Comparison of ENCODE assay signal across 18 cellular contexts in genomic region chr21:15219866-15220265, GRCh38.
DNase-seq lines count a peak whose midpoint lies in the region; ATAC-seq and TF ChIP-seq lines count a peak whose summit lies in the region.
"Had no signal": no experiment of that assay in that cellular context is flagged by ENCODE, and none has a peak within 500 bp of the region (broad histone marks: within the 10 kb centered on the region; RNA-seq: fewer than 3 reads in every experiment).

No MANE protein-coding gene starts in this region.

- H3K36me3 ChIP-seq in lung (ENCODE audit: control insufficient read depth in 2 of 2, insufficient read depth in 2 of 2, low read length in 2 of 2), result no peaks in the 10 kb centered on the region
- H3K36me3 ChIP-seq in subcutaneous abdominal adipose tissue (ENCODE audit: control insufficient read depth in 5 of 5, insufficient read depth in 5 of 5, low read length in 5 of 5), result no peaks in the 10 kb centered on the region
- H3K36me3 ChIP-seq: cardiac muscle cell, neutrophil had no signal

- no peak for TF ChIP-seq CTCF in lung (IDR thresholded peaks at IDR 0.05; ENCODE audit: control extremely low read depth, extremely low read depth)

- H3K27ac ChIP-seq in lung (ENCODE audit: low read depth in 1 of 2, low read length in 1 of 2) (peak overlapping the region in 1 of 2 donors; percentile 45), subcutaneous abdominal adipose tissue (ENCODE audit: low read depth, low read length) (peak overlapping the region; percentile 12)
- H3K27ac ChIP-seq: cardiac muscle cell, neutrophil had no signal

- WGBS in lung, 2 donors, result 29 to 46% methylated on average over 5 of the region's 5 CpGs

- DNase-seq in KBM-7, result peak; percentile 13
- peak; percentile 17 for DNase-seq in RPMI8226
- no peak for DNase-seq in lung (ENCODE audit: low spot score)
- no peak for DNase-seq in DMS53 (lab: John Stamatoyannopoulos, UW)
- DNase-seq in NCI-H2227 (lab: John Stamatoyannopoulos, UW; ENCODE audit: unreplicated experiment), result no peak
- DNase-seq in AG08395 (ENCODE audit: low spot score), result no peak
- DNase-seq: activated CD4-positive, alpha-beta T cell treated with anti-CD3 and anti-CD28 coated beads, Interleukin-2, amount 50 U/mL, for 4 hours; H9; hypothalamus; kidney; MM.1S; NCI-H2029 treated with DMSO at 0.1 percent for 48 hours; NCI-H510A; SHP77; T-cell had no signal

- H3K4me1 ChIP-seq in lung (ENCODE audit: control insufficient read depth in 2 of 2, insufficient read depth in 2 of 2, low read length in 2 of 2), result peaks cover 0 to 12% of the 10 kb centered on the region in 2 donors
- peaks cover 4 to 21% (median 16%) of the 10 kb centered on the region in 5 donors for H3K4me1 ChIP-seq in subcutaneous abdominal adipose tissue (ENCODE audit: control insufficient read depth in 5 of 5, insufficient read depth in 5 of 5, low read length in 5 of 5)

- H3K4me3 ChIP-seq in lung (no peak overlapping the region), subcutaneous abdominal adipose tissue (ENCODE audit: low read depth in 1 of 5, low read length in 5 of 5) (no peak overlapping the region)
- H3K4me3 ChIP-seq: cardiac muscle cell had no signal

- H3K27me3 ChIP-seq in lung (ENCODE audit: control insufficient read depth, insufficient read depth), result no peaks in the 10 kb centered on the region
- no peaks in the 10 kb centered on the region for H3K27me3 ChIP-seq in subcutaneous abdominal adipose tissue (ENCODE audit: control insufficient read depth in 5 of 5, insufficient read depth in 4 of 5, low read length in 5 of 5)
- H3K27me3 ChIP-seq: cardiac muscle cell, neutrophil had no signal

- ATAC-seq in lung (ENCODE audit: insufficient read depth, low FRiP score), result peak; percentile 56
- ATAC-seq: T-cell had no signal

- H3K9ac ChIP-seq in subcutaneous abdominal adipose tissue (ENCODE audit: low read length in 5 of 5), result no peak overlapping the region

- no peaks in the 10 kb centered on the region for H3K9me3 ChIP-seq in lung (ENCODE audit: control insufficient read depth in 2 of 2, insufficient read depth in 1 of 2, low read length in 1 of 2)
- no peaks in the 10 kb centered on the region for H3K9me3 ChIP-seq in subcutaneous abdominal adipose tissue (ENCODE audit: control insufficient read depth in 5 of 5, low read length in 5 of 5)
- H3K9me3 ChIP-seq: neutrophil had no signal

- in situ Hi-C loops in KBM-7 (cut with MboI; ENCODE audit: low pct_unique_long_range_greater_than_20kb, low sequenced_read_pairs), result no loop called here

Comparison
In these comparisons a context has a peak if more than half of its experiments do, and no peak if none do; other contexts are left out.
1. DNase-seq: peak in KBM-7 (single experiment) and RPMI8226 (single experiment); none in lung (single experiment), DMS53 (single experiment), NCI-H2227 (single experiment) and AG08395 (single experiment).